In the genomic region with DNA sequence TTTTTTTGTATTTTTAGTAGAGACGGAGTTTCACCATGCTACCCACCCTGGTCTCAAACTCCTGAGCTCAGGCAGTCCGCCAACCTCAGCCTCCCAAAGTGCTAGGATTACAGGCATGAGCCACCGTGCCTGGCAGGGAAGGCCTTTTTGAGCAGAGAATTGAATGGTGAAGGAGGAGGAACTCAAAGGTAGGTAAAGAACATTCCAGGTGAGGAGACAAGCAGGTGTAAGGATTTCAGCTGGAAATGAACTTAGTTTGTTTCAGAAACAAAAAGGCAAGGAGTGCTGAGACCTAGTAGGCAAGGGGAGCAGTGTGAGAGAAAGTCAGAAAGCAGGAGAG, we compare ENCODE assay signal across 12 cellular contexts. TPM values are rescaled to one million over a fixed set of nuclear protein-coding genes. Genes with fewer than 3 reads are reported as not detected.
A peak's percentile ranks its signal among the peaks of the same experiment; 100 is the strongest.
DNase-seq lines count a peak whose midpoint lies in the region; ATAC-seq and TF ChIP-seq lines count a peak whose summit lies in the region.
"Had no signal": no experiment of that assay in that cellular context is flagged by ENCODE, and none has a peak within 500 bp of the region (broad histone marks: within the 10 kb centered on the region; RNA-seq: fewer than 3 reads in every experiment).

No MANE protein-coding gene starts in this region.

- peak overlapping the region; percentile 85 for H3K4me3 ChIP-seq in Loucy (ENCODE audit: low read length, poor library complexity, severe bottlenecking)
- H3K4me3 ChIP-seq in mammary epithelial cell (replicated peaks in 1 of 3; ENCODE audit: insufficient read depth in 1 of 3, low read depth in 2 of 3, low read length in 3 of 3), result peak overlapping the region; percentile 3 to 49 (median 23)
- H3K4me3 ChIP-seq in osteoblast (ENCODE audit: insufficient read depth, low read length), result peak overlapping the region; percentile 44
- H3K4me3 ChIP-seq: thoracic aorta had no signal

- 81% methylated on average over 2 of the region's 3 CpGs for WGBS in mammary epithelial cell (ENCODE audit: low coverage, missing lambda C conversion rate)

- peak overlapping the region; percentile 94 for H3K4me2 ChIP-seq in Loucy (ENCODE audit: low read depth, low read length, poor library complexity, severe bottlenecking)
- peak overlapping the region; percentile 91 for H3K4me2 ChIP-seq in mammary epithelial cell (ENCODE audit: insufficient read depth, low read depth, low read length)
- H3K4me2 ChIP-seq in osteoblast (ENCODE audit: insufficient read depth, low read length), result peak overlapping the region; percentile 79

- no peak for DNase-seq in T-helper 1 cell
- no peak for DNase-seq in mammary epithelial cell
- no peak for DNase-seq in osteoblast (ENCODE audit: insufficient read length, low spot score, missing footprints)
- DNase-seq in omental fat pad (ENCODE audit: low spot score), result no peak
- DNase-seq in kidney tubule cell (ENCODE audit: low spot score), result no peak
- DNase-seq in NCI-H82 treated with DMSO at 0.1 percent for 48 hours (lab: John Stamatoyannopoulos, UW; ENCODE audit: unreplicated experiment), result no peak
- DNase-seq: naive thymus-derived CD4-positive, alpha-beta T cell; NCI-H446 treated with DMSO at 0.1 percent for 48 hours; stimulated activated CD4-positive, alpha-beta T cell treated with anti-CD3 and anti-CD28 coated beads, Interleukin-4, amount 100 ng/mL, for 24 hours had no signal

- H3K27me3 ChIP-seq in Loucy (ENCODE audit: insufficient read depth, low read length, poor library complexity, severe bottlenecking) (no peaks in the 10 kb centered on the region), mammary epithelial cell (ENCODE audit: insufficient read depth, low read length) (no peaks in the 10 kb centered on the region), osteoblast (ENCODE audit: insufficient read depth, low read length) (no peaks in the 10 kb centered on the region)

- no peaks in the 10 kb centered on the region for H3K9me2 ChIP-seq in Loucy (replicated peaks; ENCODE audit: low read depth, low read length)

- no peaks in the 10 kb centered on the region for H3F3A ChIP-seq in Loucy (ENCODE audit: low read depth)

- dilution Hi-C loops in mammary epithelial cell (cut with HindIII; ENCODE audit: low sequenced_read_pairs), result loop anchor here (5.0 kb wide), 1 partner anchor 55 kb away; no protein-coding TSS in a partner anchor

- H3K9me3 ChIP-seq in Loucy (ENCODE audit: insufficient read depth, low read depth, low read length), result no peaks in the 10 kb centered on the region
- no peaks in the 10 kb centered on the region for H3K9me3 ChIP-seq in mammary epithelial cell (replicated peaks; ENCODE audit: insufficient read depth, low read length)
- no peaks in the 10 kb centered on the region for H3K9me3 ChIP-seq in osteoblast (ENCODE audit: low read depth, low read length)
- H3K9me3 ChIP-seq: thoracic aorta had no signal

- H4K20me1 ChIP-seq in Loucy (ENCODE audit: insufficient read depth, low read length, poor library complexity, severe bottlenecking) (peaks cover 49% of the 10 kb centered on the region), mammary epithelial cell (ENCODE audit: insufficient read depth, low read length) (no peaks in the 10 kb centered on the region), osteoblast (ENCODE audit: insufficient read depth, low read length) (no peaks in the 10 kb centered on the region)

- H3K4me1 Mint-ChIP-seq in T-helper 1 cell treated with Interleukin-12 subunit alpha and Interleukin-12 subunit beta and Interleukin-4 antibody, amounts not matched to agents 30 μg/mL and 1 μg/mL, for 36 hours (ENCODE audit: low read depth), result peaks cover 32% of the 10 kb centered on the region

- no peak overlapping the region for H3K27ac ChIP-seq in mammary epithelial cell (ENCODE audit: insufficient read depth, low read depth, low read length)
- peak overlapping the region; percentile 35 for H3K27ac ChIP-seq in osteoblast (ENCODE audit: low read depth, low read length)
- H3K27ac ChIP-seq: thoracic aorta had no signal

- peak overlapping the region; percentile 46 for H3K27ac Mint-ChIP-seq in T-helper 1 cell treated with Interleukin-12 subunit alpha and Interleukin-12 subunit beta and Interleukin-4 antibody, amounts not matched to agents 30 μg/mL and 1 μg/mL, for 36 hours

- H3K9ac ChIP-seq in Loucy (ENCODE audit: low read depth, low read length, poor library complexity, severe bottlenecking), result peak overlapping the region; percentile 77
- peak overlapping the region; percentile 49 for H3K9ac ChIP-seq in mammary epithelial cell (ENCODE audit: insufficient read depth, low read length)

- CTCF ChIA-PET in mammary epithelial cell (lab: Charles Lee; ENCODE audit: low non-redundant PET), result no interaction called here

- H2AFZ ChIP-seq in Loucy (ENCODE audit: low read length) (no peak overlapping the region), mammary epithelial cell (ENCODE audit: low read depth, low read length) (peak overlapping the region; percentile 40), osteoblast (ENCODE audit: low read length) (peak overlapping the region; percentile 90)

- H3K27me3 Mint-ChIP-seq in T-helper 1 cell treated with Interleukin-12 subunit alpha and Interleukin-12 subunit beta and Interleukin-4 antibody, amounts not matched to agents 30 μg/mL and 1 μg/mL, for 36 hours (ENCODE audit: low read depth), result peaks cover 6% of the 10 kb centered on the region

- H3K4me3 Mint-ChIP-seq in T-helper 1 cell treated with Interleukin-12 subunit alpha and Interleukin-12 subunit beta and Interleukin-4 antibody, amounts not matched to agents 30 μg/mL and 1 μg/mL, for 36 hours, result peak overlapping the region; percentile 85

- H3K4me1 ChIP-seq in Loucy (ENCODE audit: insufficient read depth, low read length, poor library complexity, severe bottlenecking) (peaks cover 52% of the 10 kb centered on the region), mammary epithelial cell (ENCODE audit: insufficient read depth, low read length) (peaks cover 17% of the 10 kb centered on the region), osteoblast (ENCODE audit: insufficient read depth, low read length) (peaks cover 28% of the 10 kb centered on the region)

- no peak for ATAC-seq in omental fat pad (ENCODE audit: low FRiP score)
- ATAC-seq: naive thymus-derived CD4-positive, alpha-beta T cell had no signal

- peaks cover 6% of the 10 kb centered on the region; the same call in 1 of the 2 replicates for H3K36me3 ChIP-seq in Loucy (ENCODE audit: insufficient read depth, low read length)
- H3K36me3 ChIP-seq in mammary epithelial cell (ENCODE audit: insufficient read depth, low read length), result peaks cover 4% of the 10 kb centered on the region
- H3K36me3 ChIP-seq in osteoblast (ENCODE audit: insufficient read depth, low read length), result no peaks in the 10 kb centered on the region
- H3K36me3 ChIP-seq: thoracic aorta had no signal

- BruUV-seq in mammary epithelial cell (replicated peaks; lab: Mats Ljungman, UMichigan), result no TSS peak

- peaks cover 10% of the 10 kb centered on the region for H3K36me3 Mint-ChIP-seq in T-helper 1 cell treated with Interleukin-12 subunit alpha and Interleukin-12 subunit beta and Interleukin-4 antibody, amounts not matched to agents 30 μg/mL and 1 μg/mL, for 36 hours (ENCODE audit: low read depth)

- intact Hi-C loops in mammary epithelial cell (cut with micrococcal nuclease), result no loop called here

- H3K9me3 Mint-ChIP-seq in T-helper 1 cell treated with Interleukin-12 subunit alpha and Interleukin-12 subunit beta and Interleukin-4 antibody, amounts not matched to agents 30 μg/mL and 1 μg/mL, for 36 hours, result no peaks in the 10 kb centered on the region

- in situ Hi-C loops in mammary epithelial cell (cut with MboI; ENCODE audit: low sequenced_read_pairs in 2 of 2), result no loop called here

- TF ChIP-seq CTCF in Loucy (conservative IDR thresholded peaks at IDR 0.05; ENCODE audit: low read length) (no peak), mammary epithelial cell (conservative IDR thresholded peaks at IDR 0.05 in 1 of 2, IDR thresholded peaks at IDR 0.05 in 1 of 2; ENCODE audit: extremely low read depth in 1 of 2, insufficient read depth in 1 of 2, low read depth in 1 of 2, low read length in 2 of 2) (no peak), osteoblast (IDR thresholded peaks at IDR 0.05; ENCODE audit: extremely low read depth, low read depth, low read length) (no peak), omental fat pad (IDR thresholded peaks at IDR 0.05) (no peak)

- H3K79me2 ChIP-seq in Loucy (ENCODE audit: insufficient read depth, low read length) (peaks cover 74% of the 10 kb centered on the region), mammary epithelial cell (ENCODE audit: insufficient read depth, low read length) (peaks cover 74% of the 10 kb centered on the region), osteoblast (ENCODE audit: insufficient read depth, low read length) (peaks cover 67% of the 10 kb centered on the region)

RNA-seq across cellular contexts. Expression of a gene that starts 2.5 kb away (rescaled TPM):
- total RNA-seq in mammary epithelial cell, result 10 to 100 TPM in 1 of 2 donors, under 1 TPM in 1; 0.67 to 13.7 TPM
- polyA plus RNA-seq in mammary epithelial cell, result 8.3 TPM
- 34.1 TPM for polyA minus RNA-seq in mammary epithelial cell
- total RNA-seq in osteoblast, result 0.72 and 0.88 TPM in 2 replicates
- under 1 TPM in 3 of 4 donors, not detected in 1; 0.09 to 0.79 (median 0.36) TPM for total RNA-seq in omental fat pad
- total RNA-seq: thoracic aorta had no signal

Comparison
In these comparisons a context has a peak if more than half of its experiments do, and no peak if none do; other contexts are left out.
1. H3K4me3 ChIP-seq: peak in every context shown above with its lines; median percentile 85 in Loucy; 44 in osteoblast; 23 in mammary epithelial cell.